Comparison of ENCODE assay signal across 1 cellular context in genomic region chr7:75623390-75624133, GRCh38.
TF ChIP-seq lines count a peak whose summit lies in the region.

No MANE protein-coding gene starts in this region.

TF ChIP-seq in HepG2, 621 proteins besides CTCF, POLR2A, EP300 and RAD21 (continued from another document):
- TF ChIP-seq, protein P1, sequence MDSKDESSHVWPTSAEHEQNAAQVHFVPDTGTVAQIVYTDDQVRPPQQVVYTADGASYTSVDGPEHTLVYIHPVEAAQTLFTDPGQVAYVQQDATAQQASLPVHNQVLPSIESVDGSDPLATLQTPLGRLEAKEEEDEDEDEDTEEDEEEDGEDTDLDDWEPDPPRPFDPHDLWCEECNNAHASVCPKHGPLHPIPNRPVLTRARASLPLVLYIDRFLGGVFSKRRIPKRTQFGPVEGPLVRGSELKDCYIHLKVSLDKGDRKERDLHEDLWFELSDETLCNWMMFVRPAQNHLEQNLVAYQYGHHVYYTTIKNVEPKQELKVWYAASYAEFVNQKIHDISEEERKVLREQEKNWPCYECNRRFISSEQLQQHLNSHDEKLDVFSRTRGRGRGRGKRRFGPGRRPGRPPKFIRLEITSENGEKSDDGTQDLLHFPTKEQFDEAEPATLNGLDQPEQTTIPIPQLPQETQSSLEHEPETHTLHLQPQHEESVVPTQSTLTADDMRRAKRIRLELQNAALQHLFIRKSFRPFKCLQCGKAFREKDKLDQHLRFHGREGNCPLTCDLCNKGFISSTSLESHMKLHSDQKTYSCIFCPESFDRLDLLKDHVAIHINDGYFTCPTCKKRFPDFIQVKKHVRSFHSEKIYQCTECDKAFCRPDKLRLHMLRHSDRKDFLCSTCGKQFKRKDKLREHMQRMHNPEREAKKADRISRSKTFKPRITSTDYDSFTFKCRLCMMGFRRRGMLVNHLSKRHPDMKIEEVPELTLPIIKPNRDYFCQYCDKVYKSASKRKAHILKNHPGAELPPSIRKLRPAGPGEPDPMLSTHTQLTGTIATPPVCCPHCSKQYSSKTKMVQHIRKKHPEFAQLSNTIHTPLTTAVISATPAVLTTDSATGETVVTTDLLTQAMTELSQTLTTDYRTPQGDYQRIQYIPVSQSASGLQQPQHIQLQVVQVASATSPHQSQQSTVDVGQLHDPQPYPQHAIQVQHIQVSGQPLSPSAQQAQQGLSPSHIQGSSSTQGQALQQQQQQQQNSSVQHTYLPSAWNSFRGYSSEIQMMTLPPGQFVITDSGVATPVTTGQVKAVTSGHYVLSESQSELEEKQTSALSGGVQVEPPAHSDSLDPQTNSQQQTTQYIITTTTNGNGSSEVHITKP (CRISPR knock-in tag; IDR thresholded peaks at IDR 0.05; ENCODE audit: low read depth): no peak
- TF ChIP-seq KLF11 (CRISPR knock-in tag; IDR thresholded peaks at IDR 0.05): no peak
- TF ChIP-seq, protein P2, sequence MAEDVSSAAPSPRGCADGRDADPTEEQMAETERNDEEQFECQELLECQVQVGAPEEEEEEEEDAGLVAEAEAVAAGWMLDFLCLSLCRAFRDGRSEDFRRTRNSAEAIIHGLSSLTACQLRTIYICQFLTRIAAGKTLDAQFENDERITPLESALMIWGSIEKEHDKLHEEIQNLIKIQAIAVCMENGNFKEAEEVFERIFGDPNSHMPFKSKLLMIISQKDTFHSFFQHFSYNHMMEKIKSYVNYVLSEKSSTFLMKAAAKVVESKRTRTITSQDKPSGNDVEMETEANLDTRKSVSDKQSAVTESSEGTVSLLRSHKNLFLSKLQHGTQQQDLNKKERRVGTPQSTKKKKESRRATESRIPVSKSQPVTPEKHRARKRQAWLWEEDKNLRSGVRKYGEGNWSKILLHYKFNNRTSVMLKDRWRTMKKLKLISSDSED (CRISPR knock-in tag; IDR thresholded peaks at IDR 0.05): no peak
- TF ChIP-seq TP53 (CRISPR knock-in tag; conservative IDR thresholded peaks at IDR 0.05): no peak
- no peak for TF ChIP-seq ZEB1 (IDR thresholded peaks at IDR 0.05; ENCODE audit: insufficient replicate concordance, low read depth)
- TF ChIP-seq SP2 (CRISPR knock-in tag; IDR thresholded peaks at IDR 0.05): no peak
TF ChIP-seq in HepG2: peak in this region for 1.
